In the genomic region with DNA sequence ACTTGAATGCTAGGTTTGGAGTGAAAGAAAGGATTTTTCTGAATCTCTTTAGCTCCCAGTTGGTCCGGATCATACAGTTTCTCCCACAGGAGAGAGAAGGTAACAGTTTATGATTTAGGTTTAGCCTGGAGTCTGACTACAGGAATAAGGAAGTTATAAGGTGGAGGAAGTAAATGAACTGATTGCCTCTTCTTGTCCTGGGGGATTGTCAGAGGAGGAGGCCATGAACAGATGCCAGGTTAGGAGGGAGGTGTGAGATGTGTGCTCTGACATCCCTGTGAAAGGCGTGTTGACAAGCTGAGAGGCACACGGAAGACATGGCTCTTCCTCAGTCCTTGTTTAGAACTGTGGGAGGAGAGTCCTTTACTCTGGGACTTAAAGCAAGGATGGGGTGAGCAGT, we compare ENCODE assay signal across 15 cellular contexts.
"Had no signal": no experiment of that assay in that cellular context is flagged by ENCODE, and none has a peak within 500 bp of the region (broad histone marks: within the 10 kb centered on the region; RNA-seq: fewer than 3 reads in every experiment).

No MANE protein-coding gene starts in this region.

- H3K27ac ChIP-seq: foreskin keratinocyte, hepatocyte, psoas muscle, right lobe of liver, suprapubic skin, upper lobe of right lung, vagina had no signal

- H3K36me3 ChIP-seq: right lobe of liver, suprapubic skin, thyroid gland, upper lobe of right lung, vagina had no signal

- H3K4me3 ChIP-seq: hepatocyte, psoas muscle, right lobe of liver, suprapubic skin, thyroid gland, upper lobe of right lung, vagina had no signal

- H3K27me3 ChIP-seq: foreskin keratinocyte, hepatocyte, right lobe of liver, suprapubic skin, thyroid gland, upper lobe of right lung, vagina had no signal

- H2AFZ ChIP-seq: hepatocyte had no signal

- H3K9me3 Mint-ChIP-seq: natural killer cell; stimulated activated effector memory CD8-positive, alpha-beta T cell treated with anti-CD3 and anti-CD28 coated beads, Interleukin-12 subunit alpha, Interleukin-12 subunit beta, amount 100 ng/mL, for 72 hours had no signal

- H3K4me2 ChIP-seq: hepatocyte had no signal

- H3K27ac Mint-ChIP-seq: natural killer cell; stimulated activated effector memory CD8-positive, alpha-beta T cell treated with anti-CD3 and anti-CD28 coated beads, Interleukin-12 subunit alpha, Interleukin-12 subunit beta, amount 100 ng/mL, for 72 hours had no signal

- DNase-seq: dermis blood vessel endothelial cell; foreskin keratinocyte; natural killer cell; psoas muscle; retina; right lobe of liver; stimulated activated CD4-positive, alpha-beta T cell treated with anti-CD3 and anti-CD28 coated beads, Interleukin-4, amount 100 ng/mL, for 1 hour; stimulated activated CD8-positive, alpha-beta memory T cell treated with anti-CD3 and anti-CD28 coated beads, Interleukin-4, amount 100 ng/mL, for 48 hours; stimulated activated naive CD8-positive, alpha-beta T cell treated with anti-CD3 and anti-CD28 coated beads, Interleukin-15, Interleukin-2, amounts not matched to agents 100 U/mL and 50 U/mL, for 24 hours; thyroid gland; upper lobe of right lung had no signal

- H3K36me3 Mint-ChIP-seq: natural killer cell; stimulated activated effector memory CD8-positive, alpha-beta T cell treated with anti-CD3 and anti-CD28 coated beads, Interleukin-12 subunit alpha, Interleukin-12 subunit beta, amount 100 ng/mL, for 72 hours had no signal

- H3K4me3 Mint-ChIP-seq: natural killer cell; stimulated activated effector memory CD8-positive, alpha-beta T cell treated with anti-CD3 and anti-CD28 coated beads, Interleukin-12 subunit alpha, Interleukin-12 subunit beta, amount 100 ng/mL, for 72 hours had no signal

- H3K9me3 ChIP-seq: psoas muscle, right lobe of liver, suprapubic skin, thyroid gland, upper lobe of right lung, vagina had no signal

- H3K79me2 ChIP-seq: hepatocyte had no signal

- H3K4me1 Mint-ChIP-seq: natural killer cell; stimulated activated effector memory CD8-positive, alpha-beta T cell treated with anti-CD3 and anti-CD28 coated beads, Interleukin-12 subunit alpha, Interleukin-12 subunit beta, amount 100 ng/mL, for 72 hours had no signal
